15 cellular contexts compared by ENCODE assay signal in the genomic region with DNA sequence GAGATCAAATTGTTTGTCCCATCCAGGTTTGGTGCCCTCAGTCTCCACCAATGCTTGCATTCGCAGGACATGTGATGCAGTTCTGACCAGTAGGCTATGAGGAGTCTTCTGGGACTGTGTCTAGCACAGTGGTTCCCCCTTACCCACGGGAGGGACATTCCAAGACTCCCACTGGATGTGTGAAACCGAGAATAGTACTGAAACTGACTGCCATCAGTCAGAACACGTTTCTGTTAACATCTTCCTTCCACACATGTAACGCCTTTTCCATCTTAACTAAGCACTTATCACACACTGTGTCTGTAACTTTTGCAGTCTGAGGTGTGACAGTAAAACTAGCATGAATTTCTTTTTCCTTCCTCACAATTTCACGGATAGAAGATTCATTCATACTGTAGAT.
A peak's percentile ranks its signal among the peaks of the same experiment; 100 is the strongest.
DNase-seq lines count a peak whose midpoint lies in the region; ATAC-seq and FAIRE-seq lines count a peak whose summit lies in the region.
"Had no signal": no experiment of that assay in that cellular context is flagged by ENCODE, and none has a peak within 500 bp of the region (broad histone marks: within the 10 kb centered on the region; RNA-seq: fewer than 3 reads in every experiment).

No MANE protein-coding gene starts in this region.

- intact Hi-C loops in activated CD4-positive, alpha-beta T cell treated with anti-CD3 and anti-CD28 coated beads, Interleukin-2, amount 10 ng/mL, durations not matched to agents 24 days and 14 days (cut with micrococcal nuclease), result loop anchor here (1.0 to 2.0 kb wide), 2 partner anchors 11 to 58 kb away; no protein-coding TSS in a partner anchor

- peaks cover 30% of the 10 kb centered on the region for H3K4me1 Mint-ChIP-seq in activated CD4-positive, alpha-beta T cell treated with anti-CD3 and anti-CD28 coated beads, Interleukin-2, amount 10 ng/mL, durations not matched to agents 24 days and 14 days
- H3K4me1 Mint-ChIP-seq in activated T-helper 17 cell treated with anti-CD3 and anti-CD28 coated beads, Interleukin-2, amount 50 U/mL, for 72 hours, result peaks cover 11% of the 10 kb centered on the region

- FAIRE-seq in frontal cortex (lab: Jason Lieb, UNC), result no peak
- FAIRE-seq: A204.1 had no signal

- peaks cover 16% of the 10 kb centered on the region for H3K36me3 Mint-ChIP-seq in activated CD4-positive, alpha-beta T cell treated with anti-CD3 and anti-CD28 coated beads, Interleukin-2, amount 10 ng/mL, durations not matched to agents 24 days and 14 days (ENCODE audit: low read depth)
- H3K36me3 Mint-ChIP-seq in activated T-helper 17 cell treated with anti-CD3 and anti-CD28 coated beads, Interleukin-2, amount 50 U/mL, for 72 hours (ENCODE audit: low read depth), result no peaks in the 10 kb centered on the region

- H3K27me3 Mint-ChIP-seq in activated CD4-positive, alpha-beta T cell treated with anti-CD3 and anti-CD28 coated beads, Interleukin-2, amount 10 ng/mL, durations not matched to agents 24 days and 14 days, result no peaks in the 10 kb centered on the region
- H3K27me3 Mint-ChIP-seq in activated T-helper 17 cell treated with anti-CD3 and anti-CD28 coated beads, Interleukin-2, amount 50 U/mL, for 72 hours, result no peaks in the 10 kb centered on the region

- no peaks in the 10 kb centered on the region for H3K9me3 Mint-ChIP-seq in activated CD4-positive, alpha-beta T cell treated with anti-CD3 and anti-CD28 coated beads, Interleukin-2, amount 10 ng/mL, durations not matched to agents 24 days and 14 days
- no peaks in the 10 kb centered on the region for H3K9me3 Mint-ChIP-seq in activated T-helper 17 cell treated with anti-CD3 and anti-CD28 coated beads, Interleukin-2, amount 50 U/mL, for 72 hours

- peak; percentile 37 for ATAC-seq in GM19468 (IDR thresholded peaks at IDR 0.05; ENCODE audit: extremely low read depth, unreplicated experiment)
- peak; percentile 61 for ATAC-seq in HG02870 (IDR thresholded peaks at IDR 0.05; ENCODE audit: unreplicated experiment)
- ATAC-seq in activated T-helper 17 cell treated with anti-CD3 and anti-CD28 coated beads, Interleukin-2, amount 50 U/mL, for 72 hours (replicated peaks), result peak; percentile 73

- peak overlapping the region; percentile 70 for H3K27ac Mint-ChIP-seq in activated CD4-positive, alpha-beta T cell treated with anti-CD3 and anti-CD28 coated beads, Interleukin-2, amount 10 ng/mL, durations not matched to agents 24 days and 14 days
- peak overlapping the region; percentile 76 for H3K27ac Mint-ChIP-seq in activated T-helper 17 cell treated with anti-CD3 and anti-CD28 coated beads, Interleukin-2, amount 50 U/mL, for 72 hours

- DNase-seq in activated CD4-positive, alpha-beta T cell treated with anti-CD3 and anti-CD28 coated beads, Interleukin-2, amount 10 ng/mL, durations not matched to agents 24 days and 14 days, result no peak
- no peak for DNase-seq in activated CD4-positive, alpha-beta T cell treated with anti-CD3 and anti-CD28 coated beads for 4 hours
- DNase-seq in Ammon's horn (ENCODE audit: low spot score) (no peak), frontal cortex (ENCODE audit: low spot score in 2 of 2) (no peak), SKM-1 (lab: John Stamatoyannopoulos, UW; ENCODE audit: unreplicated experiment) (no peak)
- DNase-seq: activated gamma-delta T cell, hippocampal formation, Karpas-422, NCI-H187 treated with DMSO at 0.1 percent for 48 hours, SIG-M5, uterus had no signal

- H3K4me3 Mint-ChIP-seq in activated CD4-positive, alpha-beta T cell treated with anti-CD3 and anti-CD28 coated beads, Interleukin-2, amount 10 ng/mL, durations not matched to agents 24 days and 14 days, result peak overlapping the region; percentile 18
- H3K4me3 Mint-ChIP-seq in activated T-helper 17 cell treated with anti-CD3 and anti-CD28 coated beads, Interleukin-2, amount 50 U/mL, for 72 hours, result peak overlapping the region; percentile 54
